In genomic region chr5:6715271-6715670, GRCh38 we compare ENCODE assay signal across 9 cellular contexts. TPM values are rescaled to one million over a fixed set of nuclear protein-coding genes. Genes with fewer than 3 reads are reported as not detected.
A peak's percentile ranks its signal among the peaks of the same experiment; 100 is the strongest.
DNase-seq lines count a peak whose midpoint lies in the region; ATAC-seq and TF ChIP-seq lines count a peak whose summit lies in the region.
"Had no signal": no experiment of that assay in that cellular context is flagged by ENCODE, and none has a peak within 500 bp of the region (broad histone marks: within the 10 kb centered on the region; RNA-seq: fewer than 3 reads in every experiment).

No MANE protein-coding gene starts in this region.

- no peak overlapping the region for H2AFZ ChIP-seq in fibroblast of lung (ENCODE audit: low read length)

- 39 to 54% (median 40%) methylated on average over 6 of the region's 6 CpGs for WGBS in psoas muscle, 3 donors

- peaks cover 62% of the 10 kb centered on the region for H3K79me2 ChIP-seq in fibroblast of lung (ENCODE audit: control insufficient read depth, insufficient read depth, low read length)

- H3K36me3 ChIP-seq in GM06990 (ENCODE audit: control insufficient read depth, insufficient read depth, low read length), result peaks cover 7% of the 10 kb centered on the region
- no peaks in the 10 kb centered on the region for H3K36me3 ChIP-seq in Peyer's patch
- H3K36me3 ChIP-seq in fibroblast of lung (ENCODE audit: control insufficient read depth, insufficient read depth, low read length), result peaks cover 2% of the 10 kb centered on the region
- H3K36me3 ChIP-seq in psoas muscle (ENCODE audit: insufficient read depth in 1 of 2, low read depth in 1 of 2), result no peaks in the 10 kb centered on the region

- TF ChIP-seq CTCF in GM06990 (IDR thresholded peaks at IDR 0.05; ENCODE audit: insufficient read depth, low read length, poor library complexity, severe bottlenecking) (no peak), Peyer's patch (IDR thresholded peaks at IDR 0.05) (no peak), fibroblast of lung (conservative IDR thresholded peaks at IDR 0.05 in 1 of 2, IDR thresholded peaks at IDR 0.05 in 1 of 2; ENCODE audit: low read depth in 1 of 2, low read length in 2 of 2) (no peak), psoas muscle (IDR thresholded peaks at IDR 0.05) (no peak)

- H3K4me3 ChIP-seq in GM06990 (replicated peaks; ENCODE audit: low read depth, low read length), result peak overlapping the region; percentile 67
- H3K4me3 ChIP-seq in Peyer's patch, result peak overlapping the region; percentile 57 to 88 (median 73)
- peak overlapping the region; percentile 68 to 87 (median 84) for H3K4me3 ChIP-seq in fibroblast of lung (replicated peaks in 1 of 4; ENCODE audit: control extremely low read depth in 1 of 4, insufficient read depth in 1 of 4, low read depth in 3 of 4, low read length in 4 of 4)
- peak overlapping the region; percentile 81 for H3K4me3 ChIP-seq in psoas muscle

- peaks cover 6% of the 10 kb centered on the region for H4K20me1 ChIP-seq in fibroblast of lung (ENCODE audit: control insufficient read depth, extremely low read depth, insufficient read depth, low read length)

- TF ChIP-seq POLR2A in Peyer's patch (IDR thresholded peaks at IDR 0.05), result no peak

- H3K27me3 ChIP-seq in GM06990 (replicated peaks; ENCODE audit: control insufficient read depth, insufficient read depth, low read length) (no peaks in the 10 kb centered on the region), Peyer's patch (no peaks in the 10 kb centered on the region), fibroblast of lung (ENCODE audit: control insufficient read depth, insufficient read depth, low read length) (no peaks in the 10 kb centered on the region), psoas muscle (ENCODE audit: insufficient read depth in 3 of 3, low read length in 2 of 3) (no peaks in the 10 kb centered on the region)

- no peaks in the 10 kb centered on the region for H3K9me3 ChIP-seq in Peyer's patch
- H3K9me3 ChIP-seq in fibroblast of lung (ENCODE audit: control insufficient read depth, insufficient read depth, low read depth, low read length), result no peaks in the 10 kb centered on the region
- H3K9me3 ChIP-seq in psoas muscle, result no peaks in the 10 kb centered on the region

- H3K9ac ChIP-seq in fibroblast of lung (ENCODE audit: insufficient read depth, low read length), result peak overlapping the region; percentile 5

- intact Hi-C loops in psoas muscle (cut with DNase I), result loop anchor here in 1 of 2 donors (10.0 kb wide), 1 partner anchor 260 kb away; no protein-coding TSS in a partner anchor

- H3K4me1 ChIP-seq in Peyer's patch, result peaks cover 0 to 47% (median 14%) of the 10 kb centered on the region in 4 donors
- H3K4me1 ChIP-seq in fibroblast of lung (ENCODE audit: control insufficient read depth, extremely low read depth, insufficient read depth, low read length), result peaks cover 13% of the 10 kb centered on the region
- peaks cover 60% of the 10 kb centered on the region for H3K4me1 ChIP-seq in psoas muscle

- no peak for DNase-seq in GM06990 (ENCODE audit: extremely low read depth, insufficient read length)
- no peak for DNase-seq in Peyer's patch
- DNase-seq in fibroblast of lung (ENCODE audit: low read depth in 2 of 2), result no peak
- no peak for DNase-seq in psoas muscle
- no peak for DNase-seq in NCI-H2171 treated with DMSO at 0.1 percent for 48 hours (lab: John Stamatoyannopoulos, UW)
- no peak for DNase-seq in NCI-H187 (lab: John Stamatoyannopoulos, UW)
- DNase-seq: NCI-H510A treated with DMSO at 0.1 percent for 48 hours had no signal

- ATAC-seq in psoas muscle, result no peak
- no peak for ATAC-seq in GM21529 (IDR thresholded peaks at IDR 0.05; ENCODE audit: unreplicated experiment)
- ATAC-seq in HG02981 (IDR thresholded peaks at IDR 0.05; ENCODE audit: unreplicated experiment), result no peak

- peak overlapping the region in 1 of 4 donors; percentile 39 for H3K27ac ChIP-seq in Peyer's patch
- H3K27ac ChIP-seq in fibroblast of lung (ENCODE audit: insufficient read depth, low read length), result no peak overlapping the region
- peak overlapping the region; percentile 50 for H3K27ac ChIP-seq in psoas muscle

- H3K4me2 ChIP-seq in fibroblast of lung (ENCODE audit: extremely low read depth, insufficient read depth, low read length), result peak overlapping the region; percentile 98

RNA-seq across cellular contexts. Expression of gene TENT4A, which starts 2.0 kb away (rescaled TPM):
- total RNA-seq in Peyer's patch, result 10 to 100 TPM; 28.0 to 71.8 (median 44.5) TPM
- 9.5 and 10.4 TPM in 2 replicates for total RNA-seq in fibroblast of lung
- polyA plus RNA-seq in fibroblast of lung, result 3.1 and 4.1 TPM in 2 replicates
- 9.9 and 11.6 TPM in 2 replicates for polyA plus RNA-seq in fibroblast of lung (2012)
- polyA minus RNA-seq in fibroblast of lung (ENCODE audit: low replicate concordance), result 7.0 and 17.2 TPM in 2 replicates
- total RNA-seq in psoas muscle, result 10 to 100 TPM in 3 of 4 donors, 1 to 10 TPM in 1; 8.7 to 19.2 (median 15.2) TPM
- 10 to 100 TPM in 1 of 3 donors, 1 to 10 TPM in 2; 5.0 to 12.7 (median 8.0) TPM for polyA plus RNA-seq in psoas muscle
